ENCODE assay signal across 29 cellular contexts in the genomic region with DNA sequence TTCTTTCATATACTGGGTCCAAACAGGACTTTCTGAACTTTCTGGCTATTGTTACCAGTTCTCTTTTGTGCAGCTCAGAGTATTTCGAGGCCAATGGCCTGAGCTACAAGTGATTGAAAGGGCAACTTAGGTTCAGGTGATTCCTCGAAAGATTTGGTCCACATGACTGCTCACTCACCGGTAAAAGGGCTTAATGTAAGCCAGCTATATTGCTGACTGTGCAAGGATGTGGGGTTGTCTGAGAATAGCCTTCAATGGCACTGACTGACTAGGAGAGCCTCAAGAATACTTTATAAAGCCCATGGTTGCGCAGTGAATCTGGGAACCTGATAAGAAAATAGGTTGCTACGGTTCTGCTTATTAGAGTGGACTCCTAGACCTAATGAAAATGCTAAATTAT.
"Had no signal": no experiment of that assay in that cellular context is flagged by ENCODE, and none has a peak within 500 bp of the region (broad histone marks: within the 10 kb centered on the region; RNA-seq: fewer than 3 reads in every experiment).

No MANE protein-coding gene starts in this region.

- H3K4me3 Mint-ChIP-seq: immature natural killer cell; naive thymus-derived CD8-positive, alpha-beta T cell; nephron; neural crest cell; stimulated activated effector memory CD8-positive, alpha-beta T cell treated with anti-CD3 and anti-CD28 coated beads, Interleukin-12 subunit alpha, Interleukin-12 subunit beta, amount 100 ng/mL, for 72 hours; stimulated activated naive CD8-positive, alpha-beta T cell treated with anti-CD3 and anti-CD28 coated beads, Interleukin-15, Interleukin-2, amounts not matched to agents 100 ng/mL and 50 ng/mL, for 24 hours had no signal

- H3K4me3 ChIP-seq: left lung, lower lobe of right lung, pancreas, prostate gland, sigmoid colon, spleen, suprapubic skin, thoracic aorta, tibial artery, upper lobe of right lung had no signal

- H3K9me3 ChIP-seq: left lung, lower lobe of right lung, pancreas, prostate gland, sigmoid colon, suprapubic skin, thoracic aorta, tibial artery, upper lobe of right lung had no signal

- DNase-seq: hypothalamus; immature natural killer cell; kidney; left colon; left lung; lower lobe of right lung; mammary epithelial cell; mesenchymal stem cell; naive thymus-derived CD8-positive, alpha-beta T cell; nucleus accumbens; pancreas; posterior cingulate gyrus; retina; right cardiac atrium; sigmoid colon; small intestine; spleen; stimulated activated CD4-positive, alpha-beta T cell treated with anti-CD3 and anti-CD28 coated beads, Interleukin-4, amount 100 ng/mL, for 24 hours; stimulated activated naive CD4-positive, alpha-beta T cell; tibial artery; trophoblast cell; upper lobe of right lung had no signal

- H3K27ac Mint-ChIP-seq: immature natural killer cell; naive thymus-derived CD8-positive, alpha-beta T cell; nephron; stimulated activated effector memory CD8-positive, alpha-beta T cell treated with anti-CD3 and anti-CD28 coated beads, Interleukin-12 subunit alpha, Interleukin-12 subunit beta, amount 100 ng/mL, for 72 hours; stimulated activated naive CD8-positive, alpha-beta T cell treated with anti-CD3 and anti-CD28 coated beads, Interleukin-15, Interleukin-2, amounts not matched to agents 100 ng/mL and 50 ng/mL, for 24 hours had no signal

- H3K27ac ChIP-seq: left lung, lower lobe of right lung, pancreas, prostate gland, sigmoid colon, spleen, suprapubic skin, thoracic aorta, tibial artery, upper lobe of right lung had no signal

- H3K4me1 Mint-ChIP-seq: immature natural killer cell; naive thymus-derived CD8-positive, alpha-beta T cell; nephron; neural crest cell; stimulated activated effector memory CD8-positive, alpha-beta T cell treated with anti-CD3 and anti-CD28 coated beads, Interleukin-12 subunit alpha, Interleukin-12 subunit beta, amount 100 ng/mL, for 72 hours had no signal

- H3K36me3 Mint-ChIP-seq: immature natural killer cell; naive thymus-derived CD8-positive, alpha-beta T cell; stimulated activated effector memory CD8-positive, alpha-beta T cell treated with anti-CD3 and anti-CD28 coated beads, Interleukin-12 subunit alpha, Interleukin-12 subunit beta, amount 100 ng/mL, for 72 hours had no signal

- H3K27me3 Mint-ChIP-seq: stimulated activated naive CD8-positive, alpha-beta T cell treated with anti-CD3 and anti-CD28 coated beads, Interleukin-15, Interleukin-2, amounts not matched to agents 100 ng/mL and 50 ng/mL, for 24 hours had no signal

- H3K36me3 ChIP-seq: left lung, lower lobe of right lung, pancreas, prostate gland, sigmoid colon, spleen, suprapubic skin, thoracic aorta, tibial artery, upper lobe of right lung had no signal

- H3K27me3 ChIP-seq: left lung, pancreas, sigmoid colon, spleen, suprapubic skin, tibial artery, upper lobe of right lung had no signal

- ATAC-seq: left colon; left lung; lower lobe of right lung; naive thymus-derived CD8-positive, alpha-beta T cell; pancreas; right cardiac atrium; stimulated activated effector memory CD8-positive, alpha-beta T cell treated with anti-CD3 and anti-CD28 coated beads, Interleukin-12 subunit alpha, Interleukin-12 subunit beta, amount 100 ng/mL, for 72 hours; upper lobe of right lung had no signal

- H3K4me1 ChIP-seq: left lung, lower lobe of right lung, pancreas, prostate gland, sigmoid colon, spleen, suprapubic skin, tibial artery, upper lobe of right lung had no signal

- H3K9me3 Mint-ChIP-seq: nephron; neural crest cell; stimulated activated naive CD8-positive, alpha-beta T cell treated with anti-CD3 and anti-CD28 coated beads, Interleukin-15, Interleukin-2, amounts not matched to agents 100 ng/mL and 50 ng/mL, for 24 hours had no signal
